Comparison of ENCODE assay signal across 1 cellular context in the genomic region with DNA sequence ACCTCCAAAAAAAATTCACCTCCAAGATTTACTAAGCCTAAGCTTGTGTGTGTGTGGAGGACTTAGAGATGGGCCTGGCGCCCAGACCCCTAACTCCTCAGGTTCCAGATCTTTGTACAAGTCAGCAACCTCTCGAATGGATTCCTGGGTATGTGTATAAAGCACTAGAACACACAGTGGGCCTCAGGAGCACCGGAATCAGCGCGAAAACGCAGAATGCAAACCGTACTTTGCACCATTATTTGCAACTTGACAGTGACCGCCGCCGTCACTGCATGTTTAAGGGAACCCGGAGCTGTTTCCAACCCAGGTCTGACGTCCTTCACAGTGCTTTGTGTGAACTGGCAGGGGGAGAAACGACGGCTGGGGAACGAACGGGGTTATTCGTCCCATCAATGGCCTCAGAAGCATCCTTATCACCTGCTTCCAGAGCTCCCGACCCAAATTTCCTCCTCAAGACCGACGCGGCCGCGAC.
TF ChIP-seq lines count a peak whose summit lies in the region.

No MANE protein-coding gene starts in this region.

TF ChIP-seq in HepG2, 621 proteins besides CTCF, POLR2A, EP300 and RAD21 (continued from another document and continues in another):
- TF ChIP-seq, protein P1, sequence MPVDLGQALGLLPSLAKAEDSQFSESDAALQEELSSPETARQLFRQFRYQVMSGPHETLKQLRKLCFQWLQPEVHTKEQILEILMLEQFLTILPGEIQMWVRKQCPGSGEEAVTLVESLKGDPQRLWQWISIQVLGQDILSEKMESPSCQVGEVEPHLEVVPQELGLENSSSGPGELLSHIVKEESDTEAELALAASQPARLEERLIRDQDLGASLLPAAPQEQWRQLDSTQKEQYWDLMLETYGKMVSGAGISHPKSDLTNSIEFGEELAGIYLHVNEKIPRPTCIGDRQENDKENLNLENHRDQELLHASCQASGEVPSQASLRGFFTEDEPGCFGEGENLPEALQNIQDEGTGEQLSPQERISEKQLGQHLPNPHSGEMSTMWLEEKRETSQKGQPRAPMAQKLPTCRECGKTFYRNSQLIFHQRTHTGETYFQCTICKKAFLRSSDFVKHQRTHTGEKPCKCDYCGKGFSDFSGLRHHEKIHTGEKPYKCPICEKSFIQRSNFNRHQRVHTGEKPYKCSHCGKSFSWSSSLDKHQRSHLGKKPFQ (CRISPR knock-in tag; IDR thresholded peaks at IDR 0.05; ENCODE audit: insufficient replicate concordance) = peak; percentile 17
- no peak for TF ChIP-seq ZNF766 (CRISPR knock-in tag; IDR thresholded peaks at IDR 0.05; ENCODE audit: borderline replicate concordance)
- TF ChIP-seq ZFP62 (CRISPR knock-in tag; IDR thresholded peaks at IDR 0.05) = no peak
- no peak for TF ChIP-seq ZNF331 (CRISPR knock-in tag; IDR thresholded peaks at IDR 0.05)
- no peak for TF ChIP-seq MIER2 (CRISPR knock-in tag; IDR thresholded peaks at IDR 0.05)
- TF ChIP-seq, protein P2, sequence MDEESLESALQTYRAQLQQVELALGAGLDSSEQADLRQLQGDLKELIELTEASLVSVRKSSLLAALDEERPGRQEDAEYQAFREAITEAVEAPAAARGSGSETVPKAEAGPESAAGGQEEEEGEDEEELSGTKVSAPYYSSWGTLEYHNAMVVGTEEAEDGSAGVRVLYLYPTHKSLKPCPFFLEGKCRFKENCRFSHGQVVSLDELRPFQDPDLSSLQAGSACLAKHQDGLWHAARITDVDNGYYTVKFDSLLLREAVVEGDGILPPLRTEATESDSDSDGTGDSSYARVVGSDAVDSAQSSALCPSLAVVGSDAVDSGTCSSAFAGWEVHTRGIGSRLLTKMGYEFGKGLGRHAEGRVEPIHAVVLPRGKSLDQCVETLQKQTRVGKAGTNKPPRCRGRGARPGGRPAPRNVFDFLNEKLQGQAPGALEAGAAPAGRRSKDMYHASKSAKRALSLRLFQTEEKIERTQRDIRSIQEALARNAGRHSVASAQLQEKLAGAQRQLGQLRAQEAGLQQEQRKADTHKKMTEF (CRISPR knock-in tag; IDR thresholded peaks at IDR 0.05) = no peak
- no peak for TF ChIP-seq SNRNP70 (IDR thresholded peaks at IDR 0.05; ENCODE audit: low read depth, low read length)
- TF ChIP-seq, protein P3, sequence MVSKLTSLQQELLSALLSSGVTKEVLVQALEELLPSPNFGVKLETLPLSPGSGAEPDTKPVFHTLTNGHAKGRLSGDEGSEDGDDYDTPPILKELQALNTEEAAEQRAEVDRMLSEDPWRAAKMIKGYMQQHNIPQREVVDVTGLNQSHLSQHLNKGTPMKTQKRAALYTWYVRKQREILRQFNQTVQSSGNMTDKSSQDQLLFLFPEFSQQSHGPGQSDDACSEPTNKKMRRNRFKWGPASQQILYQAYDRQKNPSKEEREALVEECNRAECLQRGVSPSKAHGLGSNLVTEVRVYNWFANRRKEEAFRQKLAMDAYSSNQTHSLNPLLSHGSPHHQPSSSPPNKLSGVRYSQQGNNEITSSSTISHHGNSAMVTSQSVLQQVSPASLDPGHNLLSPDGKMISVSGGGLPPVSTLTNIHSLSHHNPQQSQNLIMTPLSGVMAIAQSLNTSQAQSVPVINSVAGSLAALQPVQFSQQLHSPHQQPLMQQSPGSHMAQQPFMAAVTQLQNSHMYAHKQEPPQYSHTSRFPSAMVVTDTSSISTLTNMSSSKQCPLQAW (CRISPR knock-in tag; IDR thresholded peaks at IDR 0.05) = 0 out of 2 replicates have a peak, but pooled peaks have one; percentile 10
- TF ChIP-seq ZFYVE20 (CRISPR knock-in tag; IDR thresholded peaks at IDR 0.05; ENCODE audit: borderline replicate concordance, low read depth) = no peak
- no peak for TF ChIP-seq PPARG (CRISPR knock-in tag; conservative IDR thresholded peaks at IDR 0.05)
- TF ChIP-seq, protein P4, sequence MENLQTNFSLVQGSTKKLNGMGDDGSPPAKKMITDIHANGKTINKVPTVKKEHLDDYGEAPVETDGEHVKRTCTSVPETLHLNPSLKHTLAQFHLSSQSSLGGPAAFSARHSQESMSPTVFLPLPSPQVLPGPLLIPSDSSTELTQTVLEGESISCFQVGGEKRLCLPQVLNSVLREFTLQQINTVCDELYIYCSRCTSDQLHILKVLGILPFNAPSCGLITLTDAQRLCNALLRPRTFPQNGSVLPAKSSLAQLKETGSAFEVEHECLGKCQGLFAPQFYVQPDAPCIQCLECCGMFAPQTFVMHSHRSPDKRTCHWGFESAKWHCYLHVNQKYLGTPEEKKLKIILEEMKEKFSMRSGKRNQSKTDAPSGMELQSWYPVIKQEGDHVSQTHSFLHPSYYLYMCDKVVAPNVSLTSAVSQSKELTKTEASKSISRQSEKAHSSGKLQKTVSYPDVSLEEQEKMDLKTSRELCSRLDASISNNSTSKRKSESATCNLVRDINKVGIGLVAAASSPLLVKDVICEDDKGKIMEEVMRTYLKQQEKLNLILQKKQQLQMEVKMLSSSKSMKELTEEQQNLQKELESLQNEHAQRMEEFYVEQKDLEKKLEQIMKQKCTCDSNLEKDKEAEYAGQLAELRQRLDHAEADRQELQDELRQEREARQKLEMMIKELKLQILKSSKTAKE (CRISPR knock-in tag; IDR thresholded peaks at IDR 0.05; ENCODE audit: borderline replicate concordance) = no peak
- 0 out of 2 replicates have a peak, but pooled peaks have one; percentile 67 for TF ChIP-seq ZNF572 (CRISPR knock-in tag; IDR thresholded peaks at IDR 0.05)
- TF ChIP-seq, protein P5, sequence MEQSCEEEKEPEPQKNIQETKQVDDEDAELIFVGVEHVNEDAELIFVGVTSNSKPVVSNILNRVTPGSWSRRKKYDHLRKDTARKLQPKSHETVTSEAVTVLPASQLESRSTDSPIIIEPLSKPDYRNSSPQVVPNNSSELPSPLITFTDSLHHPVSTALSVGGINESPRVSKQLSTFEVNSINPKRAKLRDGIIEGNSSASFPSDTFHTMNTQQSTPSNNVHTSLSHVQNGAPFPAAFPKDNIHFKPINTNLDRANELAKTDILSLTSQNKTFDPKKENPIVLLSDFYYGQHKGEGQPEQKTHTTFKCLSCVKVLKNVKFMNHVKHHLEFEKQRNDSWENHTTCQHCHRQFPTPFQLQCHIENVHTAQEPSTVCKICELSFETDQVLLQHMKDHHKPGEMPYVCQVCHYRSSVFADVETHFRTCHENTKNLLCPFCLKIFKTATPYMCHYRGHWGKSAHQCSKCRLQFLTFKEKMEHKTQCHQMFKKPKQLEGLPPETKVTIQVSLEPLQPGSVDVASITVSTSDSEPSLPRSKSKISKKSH (CRISPR knock-in tag; IDR thresholded peaks at IDR 0.05; ENCODE audit: borderline replicate concordance) = no peak
- TF ChIP-seq WIZ (CRISPR knock-in tag; IDR thresholded peaks at IDR 0.05) = peak; percentile 38; the same call in 1 of the 2 replicates
- TF ChIP-seq ZNF746 (CRISPR knock-in tag; IDR thresholded peaks at IDR 0.05) = no peak
- TF ChIP-seq KDM5A (IDR thresholded peaks at IDR 0.05; ENCODE audit: borderline replicate concordance, low read length) = no peak; the same call in 1 of the 2 replicates
- TF ChIP-seq MAFG (CRISPR knock-in tag; IDR thresholded peaks at IDR 0.05) = 0 out of 2 replicates have a peak, but pooled peaks have one; percentile 30
- TF ChIP-seq POLR2G (IDR thresholded peaks at IDR 0.05; ENCODE audit: low read depth, low read length) = no peak; the same call in none of the 2 replicates
- TF ChIP-seq ZNF569 (CRISPR knock-in tag; IDR thresholded peaks at IDR 0.05; ENCODE audit: borderline replicate concordance) = no peak
- TF ChIP-seq SAP130 (CRISPR knock-in tag; IDR thresholded peaks at IDR 0.05; ENCODE audit: low read depth) = no peak
- TF ChIP-seq, protein P6, sequence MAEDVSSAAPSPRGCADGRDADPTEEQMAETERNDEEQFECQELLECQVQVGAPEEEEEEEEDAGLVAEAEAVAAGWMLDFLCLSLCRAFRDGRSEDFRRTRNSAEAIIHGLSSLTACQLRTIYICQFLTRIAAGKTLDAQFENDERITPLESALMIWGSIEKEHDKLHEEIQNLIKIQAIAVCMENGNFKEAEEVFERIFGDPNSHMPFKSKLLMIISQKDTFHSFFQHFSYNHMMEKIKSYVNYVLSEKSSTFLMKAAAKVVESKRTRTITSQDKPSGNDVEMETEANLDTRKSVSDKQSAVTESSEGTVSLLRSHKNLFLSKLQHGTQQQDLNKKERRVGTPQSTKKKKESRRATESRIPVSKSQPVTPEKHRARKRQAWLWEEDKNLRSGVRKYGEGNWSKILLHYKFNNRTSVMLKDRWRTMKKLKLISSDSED (CRISPR knock-in tag; IDR thresholded peaks at IDR 0.05) = no peak
- TF ChIP-seq, protein P7, sequence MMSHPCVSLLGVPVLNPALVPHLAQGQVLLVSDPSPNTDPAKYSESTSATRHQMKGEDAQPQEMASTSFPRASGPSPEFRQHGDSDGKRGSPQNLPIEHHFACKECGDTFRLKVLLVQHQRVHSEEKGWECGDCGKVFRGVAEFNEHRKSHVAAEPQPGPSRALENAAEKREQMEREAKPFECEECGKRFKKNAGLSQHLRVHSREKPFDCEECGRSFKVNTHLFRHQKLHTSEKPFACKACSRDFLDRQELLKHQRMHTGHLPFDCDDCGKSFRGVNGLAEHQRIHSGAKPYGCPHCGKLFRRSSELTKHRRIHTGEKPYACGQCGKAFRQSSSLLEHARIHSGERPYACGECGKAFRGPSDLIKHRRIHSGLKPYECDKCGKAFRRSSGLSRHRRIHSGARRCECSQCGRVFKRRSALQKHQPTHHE (CRISPR knock-in tag; IDR thresholded peaks at IDR 0.05; ENCODE audit: borderline replicate concordance) = no peak
- TF ChIP-seq ZNF431 (CRISPR knock-in tag; IDR thresholded peaks at IDR 0.05; ENCODE audit: borderline replicate concordance, low read depth) = no peak
- peak; percentile 87 for TF ChIP-seq ZKSCAN1 (IDR thresholded peaks at IDR 0.05; ENCODE audit: low read length)
- TF ChIP-seq SALL1 (CRISPR knock-in tag; IDR thresholded peaks at IDR 0.05) = peak; percentile 44
- TF ChIP-seq POLR2AphosphoS5 (IDR thresholded peaks at IDR 0.05; ENCODE audit: low read depth, low read length) = peak; percentile 39; the same call in 1 of the 2 replicates
- no peak for TF ChIP-seq ZNF260 (CRISPR knock-in tag; IDR thresholded peaks at IDR 0.05; ENCODE audit: borderline replicate concordance, low read depth)
- TF ChIP-seq ZNF589 (CRISPR knock-in tag; conservative IDR thresholded peaks at IDR 0.05) = 0 out of 2 replicates have a peak, but pooled peaks have one; percentile 9
- TF ChIP-seq, protein P8, sequence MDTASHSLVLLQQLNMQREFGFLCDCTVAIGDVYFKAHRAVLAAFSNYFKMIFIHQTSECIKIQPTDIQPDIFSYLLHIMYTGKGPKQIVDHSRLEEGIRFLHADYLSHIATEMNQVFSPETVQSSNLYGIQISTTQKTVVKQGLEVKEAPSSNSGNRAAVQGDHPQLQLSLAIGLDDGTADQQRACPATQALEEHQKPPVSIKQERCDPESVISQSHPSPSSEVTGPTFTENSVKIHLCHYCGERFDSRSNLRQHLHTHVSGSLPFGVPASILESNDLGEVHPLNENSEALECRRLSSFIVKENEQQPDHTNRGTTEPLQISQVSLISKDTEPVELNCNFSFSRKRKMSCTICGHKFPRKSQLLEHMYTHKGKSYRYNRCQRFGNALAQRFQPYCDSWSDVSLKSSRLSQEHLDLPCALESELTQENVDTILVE (CRISPR knock-in tag; IDR thresholded peaks at IDR 0.05) = peak; percentile 16; the same call in 1 of the 2 replicates
- no peak for TF ChIP-seq RARG (CRISPR knock-in tag; IDR thresholded peaks at IDR 0.05; ENCODE audit: low read depth)
- TF ChIP-seq IKZF4 (CRISPR knock-in tag; IDR thresholded peaks at IDR 0.05; ENCODE audit: borderline replicate concordance, low read depth, not compliant biosample characterization) = no peak
- no peak for TF ChIP-seq ZNF256 (CRISPR knock-in tag; conservative IDR thresholded peaks at IDR 0.05)
- TF ChIP-seq, protein P9, sequence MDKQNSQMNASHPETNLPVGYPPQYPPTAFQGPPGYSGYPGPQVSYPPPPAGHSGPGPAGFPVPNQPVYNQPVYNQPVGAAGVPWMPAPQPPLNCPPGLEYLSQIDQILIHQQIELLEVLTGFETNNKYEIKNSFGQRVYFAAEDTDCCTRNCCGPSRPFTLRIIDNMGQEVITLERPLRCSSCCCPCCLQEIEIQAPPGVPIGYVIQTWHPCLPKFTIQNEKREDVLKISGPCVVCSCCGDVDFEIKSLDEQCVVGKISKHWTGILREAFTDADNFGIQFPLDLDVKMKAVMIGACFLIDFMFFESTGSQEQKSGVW (CRISPR knock-in tag; IDR thresholded peaks at IDR 0.05; ENCODE audit: borderline replicate concordance) = no peak
- TF ChIP-seq ZFP36L1 (CRISPR knock-in tag; IDR thresholded peaks at IDR 0.05) = no peak
- no peak for TF ChIP-seq NFE2 (CRISPR knock-in tag; IDR thresholded peaks at IDR 0.05)
- TF ChIP-seq FOXJ3 (CRISPR knock-in tag; IDR thresholded peaks at IDR 0.05; ENCODE audit: borderline replicate concordance) = peak; percentile 39
- TF ChIP-seq SKI (IDR thresholded peaks at IDR 0.05; ENCODE audit: partially characterized antibody) = peak; percentile 35
- TF ChIP-seq ZNF253 (CRISPR knock-in tag; IDR thresholded peaks at IDR 0.05; ENCODE audit: borderline replicate concordance) = no peak
- TF ChIP-seq ELF1 (CRISPR knock-in tag; IDR thresholded peaks at IDR 0.05) = no peak
- no peak for TF ChIP-seq NFATC3 (CRISPR knock-in tag; IDR thresholded peaks at IDR 0.05)
- TF ChIP-seq HNF4A (CRISPR knock-in tag; IDR thresholded peaks at IDR 0.05) = peak; percentile 78
- TF ChIP-seq, protein P10, sequence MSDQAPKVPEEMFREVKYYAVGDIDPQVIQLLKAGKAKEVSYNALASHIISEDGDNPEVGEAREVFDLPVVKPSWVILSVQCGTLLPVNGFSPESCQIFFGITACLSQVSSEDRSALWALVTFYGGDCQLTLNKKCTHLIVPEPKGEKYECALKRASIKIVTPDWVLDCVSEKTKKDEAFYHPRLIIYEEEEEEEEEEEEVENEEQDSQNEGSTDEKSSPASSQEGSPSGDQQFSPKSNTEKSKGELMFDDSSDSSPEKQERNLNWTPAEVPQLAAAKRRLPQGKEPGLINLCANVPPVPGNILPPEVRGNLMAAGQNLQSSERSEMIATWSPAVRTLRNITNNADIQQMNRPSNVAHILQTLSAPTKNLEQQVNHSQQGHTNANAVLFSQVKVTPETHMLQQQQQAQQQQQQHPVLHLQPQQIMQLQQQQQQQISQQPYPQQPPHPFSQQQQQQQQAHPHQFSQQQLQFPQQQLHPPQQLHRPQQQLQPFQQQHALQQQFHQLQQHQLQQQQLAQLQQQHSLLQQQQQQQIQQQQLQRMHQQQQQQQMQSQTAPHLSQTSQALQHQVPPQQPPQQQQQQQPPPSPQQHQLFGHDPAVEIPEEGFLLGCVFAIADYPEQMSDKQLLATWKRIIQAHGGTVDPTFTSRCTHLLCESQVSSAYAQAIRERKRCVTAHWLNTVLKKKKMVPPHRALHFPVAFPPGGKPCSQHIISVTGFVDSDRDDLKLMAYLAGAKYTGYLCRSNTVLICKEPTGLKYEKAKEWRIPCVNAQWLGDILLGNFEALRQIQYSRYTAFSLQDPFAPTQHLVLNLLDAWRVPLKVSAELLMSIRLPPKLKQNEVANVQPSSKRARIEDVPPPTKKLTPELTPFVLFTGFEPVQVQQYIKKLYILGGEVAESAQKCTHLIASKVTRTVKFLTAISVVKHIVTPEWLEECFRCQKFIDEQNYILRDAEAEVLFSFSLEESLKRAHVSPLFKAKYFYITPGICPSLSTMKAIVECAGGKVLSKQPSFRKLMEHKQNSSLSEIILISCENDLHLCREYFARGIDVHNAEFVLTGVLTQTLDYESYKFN (CRISPR knock-in tag; conservative IDR thresholded peaks at IDR 0.05) = peak; percentile 24; the same call in 1 of the 2 replicates
